In genomic region chr3:55204417-55204816, GRCh38 we compare ENCODE assay signal across 19 cellular contexts.
A peak's percentile ranks its signal among the peaks of the same experiment; 100 is the strongest.
DNase-seq lines count a peak whose midpoint lies in the region; ATAC-seq and TF ChIP-seq lines count a peak whose summit lies in the region.
"Had no signal": no experiment of that assay in that cellular context is flagged by ENCODE, and none has a peak within 500 bp of the region (broad histone marks: within the 10 kb centered on the region; RNA-seq: fewer than 3 reads in every experiment).

No MANE protein-coding gene starts in this region.

- H3K4me1 ChIP-seq in ACC112 (ENCODE audit: control insufficient read depth, insufficient read depth, low read length, unreplicated experiment): peaks cover 27% of the 10 kb centered on the region
- peaks cover 38% of the 10 kb centered on the region for H3K4me1 ChIP-seq in osteoblast (ENCODE audit: insufficient read depth, low read length)
- peaks cover 8% of the 10 kb centered on the region for H3K4me1 ChIP-seq in hepatocyte (ENCODE audit: insufficient read depth)

- H3K79me2 ChIP-seq in ACC112 (ENCODE audit: control insufficient read depth, insufficient read depth, low read length, unreplicated experiment) (no peaks in the 10 kb centered on the region), osteoblast (ENCODE audit: insufficient read depth, low read length) (no peaks in the 10 kb centered on the region), hepatocyte (no peaks in the 10 kb centered on the region)

- H3K27me3 ChIP-seq in ACC112 (ENCODE audit: insufficient read depth, low read length): no peaks in the 10 kb centered on the region
- no peaks in the 10 kb centered on the region for H3K27me3 ChIP-seq in osteoblast (ENCODE audit: insufficient read depth, low read length)
- no peaks in the 10 kb centered on the region for H3K27me3 ChIP-seq in hepatocyte
- H3K27me3 ChIP-seq: SJCRH30 had no signal

- H3K4me2 ChIP-seq in osteoblast (ENCODE audit: insufficient read depth, low read length) (no peak overlapping the region), hepatocyte (no peak overlapping the region)
- H3K4me2 ChIP-seq: KMS-11 had no signal

- TF ChIP-seq CTCF in fibroblast of the aortic adventitia (IDR thresholded peaks at IDR 0.05; ENCODE audit: insufficient read depth, low read length): no peak
- TF ChIP-seq CTCF in osteoblast (IDR thresholded peaks at IDR 0.05; ENCODE audit: extremely low read depth, low read depth, low read length): no peak
- TF ChIP-seq CTCF in hepatocyte (IDR thresholded peaks at IDR 0.05; ENCODE audit: poor library complexity): no peak

- H3K9me3 ChIP-seq in osteoblast (ENCODE audit: low read depth, low read length) (no peaks in the 10 kb centered on the region), hepatocyte (ENCODE audit: low read depth) (no peaks in the 10 kb centered on the region)
- H3K9me3 ChIP-seq: SJCRH30 had no signal

- H3K4me3 ChIP-seq in ACC112 (ENCODE audit: low read depth, low read length) (no peak overlapping the region), fibroblast of the aortic adventitia (ENCODE audit: low read depth, low read length) (no peak overlapping the region), osteoblast (ENCODE audit: insufficient read depth, low read length) (no peak overlapping the region), hepatocyte (no peak overlapping the region)
- H3K4me3 ChIP-seq: SJCRH30 had no signal

- H3K36me3 ChIP-seq in ACC112 (ENCODE audit: insufficient read depth, low read length) (no peaks in the 10 kb centered on the region), osteoblast (ENCODE audit: insufficient read depth, low read length) (no peaks in the 10 kb centered on the region), hepatocyte (replicated peaks; ENCODE audit: insufficient read depth, low read depth) (no peaks in the 10 kb centered on the region)
- H3K36me3 ChIP-seq: SJCRH30 had no signal

- WGBS in hepatocyte (ENCODE audit: low lambda C conversion rate, missing lambda C conversion rate): 100% methylated on average over 1 of the region's 1 CpG

- H2AFZ ChIP-seq in ACC112 (ENCODE audit: low read length, unreplicated experiment): no peak overlapping the region
- peak overlapping the region; percentile 23 for H2AFZ ChIP-seq in osteoblast (ENCODE audit: low read length)
- H2AFZ ChIP-seq in hepatocyte: no peak overlapping the region

- peak overlapping the region; percentile 47 for H3K27ac ChIP-seq in ACC112 (ENCODE audit: low read depth, low read length)
- peak overlapping the region; percentile 98 for H3K27ac ChIP-seq in osteoblast (ENCODE audit: low read depth, low read length)
- H3K27ac ChIP-seq in hepatocyte: no peak overlapping the region
- H3K27ac ChIP-seq: KMS-11, RWPE1, SJCRH30 had no signal

- no peaks in the 10 kb centered on the region for H4K20me1 ChIP-seq in osteoblast (ENCODE audit: insufficient read depth, low read length)
- no peaks in the 10 kb centered on the region for H4K20me1 ChIP-seq in hepatocyte (ENCODE audit: insufficient read depth, poor library complexity, severe bottlenecking)

- H3K9me2 ChIP-seq in hepatocyte (replicated peaks; ENCODE audit: insufficient read depth): no peaks in the 10 kb centered on the region

- peak; percentile 24 for DNase-seq in M059J (ENCODE audit: low read depth)
- peak; percentile 59 for DNase-seq in fibroblast of the aortic adventitia (ENCODE audit: low read depth)
- DNase-seq in osteoblast (ENCODE audit: insufficient read length, low spot score, missing footprints): peak; percentile 44
- DNase-seq in NCI-H526 treated with DMSO at 0.1 percent for 48 hours (lab: John Stamatoyannopoulos, UW): no peak
- no peak for DNase-seq in hepatocyte (ENCODE audit: low spot score)
- DNase-seq: ACHN; Calu3; CD4-positive, alpha-beta T cell; GDM1; NCI-H1417; NCI-H2029 treated with DMSO at 0.1 percent for 48 hours; NCI-H524; OCI-M1; SJCRH30 had no signal

- no peak for ATAC-seq in GM19324 (IDR thresholded peaks at IDR 0.05; ENCODE audit: low FRiP score, unreplicated experiment)
- no peak for ATAC-seq in GM21528 (IDR thresholded peaks at IDR 0.05; ENCODE audit: low FRiP score, unreplicated experiment)

Comparison
In these comparisons a context has a peak if more than half of its experiments do, and no peak if none do; other contexts are left out.
1. DNase-seq: peak in M059J (single experiment), fibroblast of the aortic adventitia (single experiment) and osteoblast (single experiment); none in NCI-H526 treated with DMSO at 0.1 percent for 48 hours (single experiment) and hepatocyte (single experiment).